Comparison of ENCODE assay signal across 10 cellular contexts in the genomic region with DNA sequence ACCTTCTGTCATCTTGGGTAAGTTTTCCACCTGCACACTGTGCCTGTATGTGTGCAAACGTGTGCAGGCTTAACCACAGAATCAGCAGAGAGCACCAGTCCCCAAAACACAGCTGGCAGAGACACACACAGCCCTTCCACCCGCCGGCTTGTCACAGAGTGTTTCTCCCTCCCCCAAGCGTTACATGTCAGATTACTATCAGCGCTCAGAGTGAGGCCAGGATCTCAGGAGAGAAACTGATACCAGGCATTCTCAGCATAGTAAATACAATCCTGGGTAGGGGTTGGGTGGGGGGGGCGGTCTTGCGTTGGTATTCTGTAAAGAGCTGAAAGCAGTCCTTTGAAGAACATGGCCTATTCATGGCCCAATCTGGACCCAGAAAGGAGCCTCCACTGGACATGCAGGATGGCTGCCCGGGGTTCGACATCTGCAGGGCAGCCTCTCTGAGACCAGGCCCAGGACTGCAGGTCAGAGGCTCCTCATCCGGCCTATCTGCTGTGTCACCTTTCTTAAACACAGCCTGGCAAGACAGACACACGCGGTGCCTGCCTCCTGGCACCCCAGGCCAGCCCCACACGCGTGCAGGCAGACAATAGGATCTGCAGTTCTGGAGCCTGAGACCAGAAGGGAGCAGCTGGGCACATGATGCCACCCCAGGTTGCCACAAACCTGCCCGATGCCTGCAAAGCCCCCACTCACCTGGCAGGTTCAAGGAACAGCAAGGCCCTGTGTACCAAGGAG. TPM values are rescaled to one million over a fixed set of nuclear protein-coding genes. Genes with fewer than 3 reads are reported as not detected.
DNase-seq lines count a peak whose midpoint lies in the region; ATAC-seq and TF ChIP-seq lines count a peak whose summit lies in the region.
"Had no signal": no experiment of that assay in that cellular context is flagged by ENCODE, and none has a peak within 500 bp of the region (broad histone marks: within the 10 kb centered on the region; RNA-seq: fewer than 3 reads in every experiment).

No MANE protein-coding gene starts in this region.

- H3K36me3 ChIP-seq in KOPT-K1 (ENCODE audit: insufficient read depth, low read length) (peaks cover 31% of the 10 kb centered on the region), MG63 (no peaks in the 10 kb centered on the region)
- H3K36me3 ChIP-seq in naive thymus-derived CD4-positive, alpha-beta T cell (ENCODE audit: control insufficient read depth in 2 of 3, insufficient read depth in 3 of 3, low read length in 3 of 3), result no peaks in the 10 kb centered on the region

- H3K36me3 Mint-ChIP-seq in naive thymus-derived CD4-positive, alpha-beta T cell, result no peaks in the 10 kb centered on the region

- POLR2A ChIA-PET in AG04450 (lab: Yijun Ruan, JAX), result no interaction called here
- POLR2A ChIA-PET in naive thymus-derived CD4-positive, alpha-beta T cell (lab: Charles Lee), result no interaction called here

- no peak for ATAC-seq in naive thymus-derived CD4-positive, alpha-beta T cell
- ATAC-seq in GM19328 (IDR thresholded peaks at IDR 0.05; ENCODE audit: unreplicated experiment), result no peak

- no peaks in the 10 kb centered on the region for H3K9me3 Mint-ChIP-seq in naive thymus-derived CD4-positive, alpha-beta T cell

- H3K4me1 ChIP-seq in naive thymus-derived CD4-positive, alpha-beta T cell (ENCODE audit: control insufficient read depth in 2 of 2, insufficient read depth in 2 of 2, low read length in 2 of 2), result peaks cover 0 to 22% of the 10 kb centered on the region in 2 donors

- peak overlapping the region; percentile 89 for H3K4me3 ChIP-seq in AG04450 (ENCODE audit: low read depth, low read length)
- peak overlapping the region; percentile 33 to 92 (median 81) for H3K4me3 ChIP-seq in dorsolateral prefrontal cortex
- H3K4me3 ChIP-seq in naive thymus-derived CD4-positive, alpha-beta T cell (ENCODE audit: low read length), result peak overlapping the region; percentile 48
- no peak overlapping the region for H3K4me3 ChIP-seq in MG63

- H3K4me3 Mint-ChIP-seq in naive thymus-derived CD4-positive, alpha-beta T cell, result peak overlapping the region; percentile 60 to 93 (median 82)

- no peak for TF ChIP-seq CTCF in AG04450 (IDR thresholded peaks at IDR 0.05; ENCODE audit: low read depth, low read length)
- no peak for TF ChIP-seq CTCF in dorsolateral prefrontal cortex (IDR thresholded peaks at IDR 0.05 in 54 of 56, conservative IDR thresholded peaks at IDR 0.05 in 2 of 56; ENCODE audit: low read depth in 1 of 56, partially characterized antibody in 56 of 56)

- H3K27me3 ChIP-seq in AG04450 (ENCODE audit: control insufficient read depth, insufficient read depth, low read length) (no peaks in the 10 kb centered on the region), dorsolateral prefrontal cortex (no peaks in the 10 kb centered on the region), MG63 (no peaks in the 10 kb centered on the region)
- H3K27me3 ChIP-seq in naive thymus-derived CD4-positive, alpha-beta T cell (ENCODE audit: control insufficient read depth in 2 of 2, insufficient read depth in 2 of 2, low read length in 2 of 2), result no peaks in the 10 kb centered on the region

- peaks cover 0 to 61% (median 11%) of the 10 kb centered on the region in 5 donors for H3K27me3 Mint-ChIP-seq in naive thymus-derived CD4-positive, alpha-beta T cell

- H3K9me3 ChIP-seq in AG04450 (ENCODE audit: control insufficient read depth, insufficient read depth, low read length) (peaks cover 4% of the 10 kb centered on the region; the same call in 1 of the 2 replicates), KOPT-K1 (ENCODE audit: insufficient read depth, low read length, poor library complexity, severe bottlenecking) (no peaks in the 10 kb centered on the region), MG63 (no peaks in the 10 kb centered on the region)
- no peaks in the 10 kb centered on the region for H3K9me3 ChIP-seq in naive thymus-derived CD4-positive, alpha-beta T cell (ENCODE audit: control insufficient read depth in 2 of 3, low read length in 3 of 3)

- CTCF ChIA-PET in AG04450 (lab: Charles Lee), result interaction anchor here (2.0 kb wide), 1 partner anchor 245 kb away, joined by 5 read pairs; no protein-coding TSS in a partner anchor
- CTCF ChIA-PET in naive thymus-derived CD4-positive, alpha-beta T cell (lab: Charles Lee), result no interaction called here

- H3K4me1 Mint-ChIP-seq in naive thymus-derived CD4-positive, alpha-beta T cell, result peaks cover 4 to 48% (median 39%) of the 10 kb centered on the region in 7 donors

- intact Hi-C loops in dorsolateral prefrontal cortex (cut with DNase I), result loop anchor here in 1 of 2 donors (10.0 kb wide), 1 partner anchor 169 kb away; a partner anchor contains a TSS
- intact Hi-C loops in naive thymus-derived CD4-positive, alpha-beta T cell (cut with micrococcal nuclease), result no loop called here

- H3K27ac Mint-ChIP-seq in naive thymus-derived CD4-positive, alpha-beta T cell, result peak overlapping the region in 5 of 9 donors; percentile 15 to 87 (median 62)

- H3K27ac ChIP-seq in AG04450 (ENCODE audit: low read depth, low read length), result no peak overlapping the region
- H3K27ac ChIP-seq in KOPT-K1 (ENCODE audit: low read depth, low read length, poor library complexity, severe bottlenecking), result peak overlapping the region; percentile 91
- H3K27ac ChIP-seq in dorsolateral prefrontal cortex, result peak overlapping the region; percentile 53 to 95 (median 88)
- H3K27ac ChIP-seq in naive thymus-derived CD4-positive, alpha-beta T cell (ENCODE audit: low read depth, low read length), result no peak overlapping the region

- no peak for DNase-seq in AG04450 (ENCODE audit: low read depth, low spot score)
- peak in 7 of 10 donors; percentile 23 to 69 (median 55) for DNase-seq in dorsolateral prefrontal cortex
- DNase-seq in naive thymus-derived CD4-positive, alpha-beta T cell, result peak in 1 of 9 donors; percentile 12
- DNase-seq in GM19240 (ENCODE audit: insufficient read length, low spot score), result no peak
- no peak for DNase-seq in MG63
- DNase-seq in mesenteric fat pad (ENCODE audit: low spot score), result no peak
- DNase-seq: effector CD4-positive, alpha-beta T cell; NCI-H1436 had no signal

RNA-seq across cellular contexts. Expression of a gene that starts 1.7 kb away (rescaled TPM):
- polyA plus RNA-seq in AG04450 (2011; rRNA removed), result 7.4 and 11.9 TPM in 2 replicates
- 13.0 and 14.7 TPM in 2 replicates for polyA minus RNA-seq in AG04450 (2011; rRNA and poly(A)+ RNA removed)
- total RNA-seq in dorsolateral prefrontal cortex (10 to 100 TPM; 26.3 to 70.7 (median 43.8) TPM), mesenteric fat pad (41.4 TPM)
- 10 to 100 TPM in 2 of 5 experiments, 1 to 10 TPM in 3; 3.7 to 76.7 (median 6.5) TPM for total RNA-seq in naive thymus-derived CD4-positive, alpha-beta T cell
- 1 to 10 TPM in 1 of 2 donors, under 1 TPM in 1; 0.51 to 2.7 TPM for polyA plus RNA-seq in naive thymus-derived CD4-positive, alpha-beta T cell
- total RNA-seq in MG63 (2014; rRNA removed; shearing (Covaris generic); ENCODE audit: low replicate concordance), result 9.9 and 11.0 TPM in 2 replicates

RNA-seq across cellular contexts. Expression of a gene that starts 55.2 kb away (rescaled TPM):
- not detected in 2 replicates for polyA plus RNA-seq in AG04450 (2011; rRNA removed)
- polyA minus RNA-seq in AG04450 (2011; rRNA and poly(A)+ RNA removed), result not detected in 2 replicates
- total RNA-seq in dorsolateral prefrontal cortex, result not detected
- not detected for total RNA-seq in naive thymus-derived CD4-positive, alpha-beta T cell
- polyA plus RNA-seq in naive thymus-derived CD4-positive, alpha-beta T cell, result not detected
- total RNA-seq in MG63 (2014; rRNA removed; shearing (Covaris generic); ENCODE audit: low replicate concordance), result not detected in 2 replicates
- not detected for total RNA-seq in mesenteric fat pad

Comparison
In these comparisons a context has a peak if more than half of its experiments do, and no peak if none do; other contexts are left out.
1. DNase-seq: peak in dorsolateral prefrontal cortex (7 of 10); none in AG04450 (single experiment), GM19240 (single experiment), MG63 (single experiment) and mesenteric fat pad (single experiment).
2. H3K27ac ChIP-seq: peak in KOPT-K1 (single experiment) and dorsolateral prefrontal cortex (59 of 59); none in AG04450 (single experiment) and naive thymus-derived CD4-positive, alpha-beta T cell (single experiment).